8 cellular contexts compared by ENCODE assay signal in the genomic region with DNA sequence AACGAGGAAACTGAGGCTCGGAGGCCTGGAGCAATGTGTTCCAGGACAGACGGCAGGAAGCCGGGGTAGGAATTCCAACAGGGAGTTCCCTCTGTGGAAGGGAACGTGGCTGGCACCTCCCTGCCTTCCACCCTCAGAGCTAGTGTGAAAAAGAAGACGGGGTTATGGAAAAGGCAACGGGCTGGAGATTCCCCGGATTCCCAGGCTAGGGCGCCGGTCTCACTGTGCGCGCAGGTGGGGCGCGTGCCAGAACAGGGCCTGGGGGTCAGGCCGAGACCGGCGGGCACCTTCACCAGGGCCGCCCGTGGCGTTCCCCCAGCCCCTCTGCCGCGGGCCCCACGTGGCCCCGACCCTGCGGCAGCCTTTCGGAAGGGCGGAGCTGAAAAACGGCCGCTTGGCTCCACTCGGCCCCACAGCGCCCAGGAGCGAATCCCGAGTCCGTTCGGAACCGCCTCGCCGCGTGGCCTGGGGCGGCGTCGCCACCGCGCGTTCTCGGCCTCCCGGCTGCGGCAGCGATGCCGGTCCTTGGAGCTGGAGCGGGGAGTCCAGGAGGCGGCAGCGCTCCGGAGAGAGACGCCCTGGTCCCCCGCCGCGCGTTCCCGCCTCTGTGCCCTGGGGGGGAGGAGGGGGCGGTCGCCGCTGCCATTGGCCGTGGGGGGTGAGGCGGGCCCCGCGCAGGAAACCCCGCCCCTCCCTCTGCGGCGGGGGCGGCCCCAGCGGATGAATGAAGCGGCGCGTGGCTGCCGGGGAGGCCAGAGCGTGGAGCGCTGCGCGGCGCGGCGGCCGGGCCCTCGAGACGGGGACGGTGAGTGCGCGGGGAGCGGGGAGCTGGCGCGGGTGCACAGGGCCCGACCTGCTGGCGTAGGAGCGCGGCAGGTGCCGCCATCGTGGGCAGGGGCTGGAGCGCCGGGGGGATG. TPM values are rescaled to one million over a fixed set of nuclear protein-coding genes. Genes with fewer than 3 reads are reported as not detected.
DNase-seq lines count a peak whose midpoint lies in the region; ATAC-seq lines count a peak whose summit lies in the region.

A gene with protein sequence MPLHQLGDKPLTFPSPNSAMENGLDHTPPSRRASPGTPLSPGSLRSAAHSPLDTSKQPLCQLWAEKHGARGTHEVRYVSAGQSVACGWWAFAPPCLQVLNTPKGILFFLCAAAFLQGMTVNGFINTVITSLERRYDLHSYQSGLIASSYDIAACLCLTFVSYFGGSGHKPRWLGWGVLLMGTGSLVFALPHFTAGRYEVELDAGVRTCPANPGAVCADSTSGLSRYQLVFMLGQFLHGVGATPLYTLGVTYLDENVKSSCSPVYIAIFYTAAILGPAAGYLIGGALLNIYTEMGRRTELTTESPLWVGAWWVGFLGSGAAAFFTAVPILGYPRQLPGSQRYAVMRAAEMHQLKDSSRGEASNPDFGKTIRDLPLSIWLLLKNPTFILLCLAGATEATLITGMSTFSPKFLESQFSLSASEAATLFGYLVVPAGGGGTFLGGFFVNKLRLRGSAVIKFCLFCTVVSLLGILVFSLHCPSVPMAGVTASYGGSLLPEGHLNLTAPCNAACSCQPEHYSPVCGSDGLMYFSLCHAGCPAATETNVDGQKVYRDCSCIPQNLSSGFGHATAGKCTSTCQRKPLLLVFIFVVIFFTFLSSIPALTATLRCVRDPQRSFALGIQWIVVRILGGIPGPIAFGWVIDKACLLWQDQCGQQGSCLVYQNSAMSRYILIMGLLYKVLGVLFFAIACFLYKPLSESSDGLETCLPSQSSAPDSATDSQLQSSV (plus strand): TSS at position 755 of the 917 bp plus-strand sequence. CDS start 13,952 bp downstream, outside the sequence.

- H3K4me3 ChIP-seq in ACC112 (ENCODE audit: low read depth, low read length) (peak within 1 kb of the TSS; percentile 73), ectodermal cell (ENCODE audit: insufficient read depth, low read depth, low read length) (peak within 1 kb of the TSS; percentile 51), mesenchymal stem cell (ENCODE audit: insufficient read depth in 1 of 2, low read depth in 1 of 2, low read length in 2 of 2) (peak within 1 kb of the TSS; percentile 70 to 79)

- H3K4ac ChIP-seq in mesenchymal stem cell (ENCODE audit: low read depth in 1 of 2, low read length in 2 of 2), result no peak within 1 kb of the TSS

- peak within 1 kb of the TSS; percentile 67 for H3K27ac Mint-ChIP-seq in activated CD4-positive, alpha-beta memory T cell treated with anti-CD3 and anti-CD28 coated beads for 36 hours

- no peak within 1 kb of the TSS for H2BK15ac ChIP-seq in mesenchymal stem cell (ENCODE audit: low read depth, poor library complexity, severe bottlenecking)

- no peaks in the 10 kb centered on the region for H3K79me2 ChIP-seq in ACC112 (ENCODE audit: control insufficient read depth, insufficient read depth, low read length, unreplicated experiment)

- ATAC-seq in GM19023 (IDR thresholded peaks at IDR 0.05; ENCODE audit: unreplicated experiment), result peak; percentile 73
- peak; percentile 66 for ATAC-seq in HG03342 (IDR thresholded peaks at IDR 0.05; ENCODE audit: unreplicated experiment)

- H3K4me1 ChIP-seq in ACC112 (ENCODE audit: control insufficient read depth, insufficient read depth, low read length, unreplicated experiment) (no peaks in the 10 kb centered on the region), ectodermal cell (ENCODE audit: control insufficient read depth, insufficient read depth, low read length) (peaks cover 10% of the 10 kb centered on the region), mesenchymal stem cell (ENCODE audit: control insufficient read depth, insufficient read depth, low read depth, low read length) (peaks cover 58% of the 10 kb centered on the region)

- CTCF ChIA-PET in activated CD4-positive, alpha-beta memory T cell treated with anti-CD3 and anti-CD28 coated beads for 36 hours (lab: Charles Lee), result interaction anchor here (0.6 to 4.0 kb wide), 8 partner anchors 9 to 297 kb away, joined by 3 to 17 read pairs (median 5); no protein-coding TSS in a partner anchor

- no peak within 1 kb of the TSS for H4K91ac ChIP-seq in mesenchymal stem cell (ENCODE audit: low read length)

- H3K27me3 ChIP-seq in ACC112 (ENCODE audit: insufficient read depth, low read length), result peaks cover 54% of the 10 kb centered on the region
- H3K27me3 ChIP-seq in ectodermal cell (ENCODE audit: control insufficient read depth, insufficient read depth, low read length, poor library complexity, severe bottlenecking), result peaks cover 71% of the 10 kb centered on the region
- H3K27me3 ChIP-seq in mesenchymal stem cell (ENCODE audit: control insufficient read depth in 1 of 2, insufficient read depth in 1 of 2, low read length in 2 of 2), result peaks cover 0 to 51% of the 10 kb centered on the region in 2 experiments

- no peak within 1 kb of the TSS for H4K8ac ChIP-seq in mesenchymal stem cell (ENCODE audit: low read length)

- H3K9me3 ChIP-seq in ectodermal cell (ENCODE audit: control insufficient read depth, low read length), result no peaks in the 10 kb centered on the region
- no peaks in the 10 kb centered on the region for H3K9me3 ChIP-seq in mesenchymal stem cell (ENCODE audit: control insufficient read depth, low read length)

- H3K79me1 ChIP-seq in mesenchymal stem cell (replicated peaks; ENCODE audit: low read length, poor library complexity, severe bottlenecking), result peaks cover 13% of the 10 kb centered on the region

- no peak within 1 kb of the TSS for H3K14ac ChIP-seq in mesenchymal stem cell (ENCODE audit: low read length in 2 of 2)

- intact Hi-C loops in activated CD4-positive, alpha-beta memory T cell treated with anti-CD3 and anti-CD28 coated beads for 36 hours (cut with micrococcal nuclease), result loop anchor here (2.0 to 10.0 kb wide), 2 partner anchors 19 to 283 kb away; a partner anchor contains a TSS

- H3K4me2 ChIP-seq in mesenchymal stem cell (ENCODE audit: low read length, poor library complexity, severe bottlenecking), result peak within 1 kb of the TSS; percentile 96

- POLR2A ChIA-PET in activated CD4-positive, alpha-beta memory T cell treated with anti-CD3 and anti-CD28 coated beads for 36 hours (lab: Charles Lee), result interaction anchor here (0.5 to 2.6 kb wide), 17 partner anchors 10 to 251 kb away, joined by 3 to 21 read pairs (median 4); a partner anchor contains a TSS

- 4% methylated on average over 100 of the region's 100 CpGs for WGBS in ectodermal cell, 2 experiments
- 4% methylated on average over 87 of the region's 100 CpGs for WGBS in mesenchymal stem cell

- H2AFZ ChIP-seq in ACC112 (ENCODE audit: low read length, unreplicated experiment) (peak within 1 kb of the TSS; percentile 46), mesenchymal stem cell (ENCODE audit: low read depth, low read length) (no peak within 1 kb of the TSS)

- H3K36me3 Mint-ChIP-seq in activated CD4-positive, alpha-beta memory T cell treated with anti-CD3 and anti-CD28 coated beads for 36 hours, result peaks cover 4% of the 10 kb centered on the region

- no peak within 1 kb of the TSS for H3K18ac ChIP-seq in mesenchymal stem cell (ENCODE audit: low read depth in 1 of 2, low read length in 2 of 2)

- DNase-seq in NCI-H748 treated with DMSO at 0.1 percent for 48 hours (lab: John Stamatoyannopoulos, UW), result peak; percentile 23
- DNase-seq in activated CD4-positive, alpha-beta memory T cell treated with anti-CD3 and anti-CD28 coated beads for 36 hours, result peak; percentile 90
- DNase-seq in mesenchymal stem cell, result no peak
- DNase-seq in stimulated activated CD8-positive, alpha-beta memory T cell treated with anti-CD3 and anti-CD28 coated beads, Interleukin-15, amount 100 ng/mL, for 24 hours (ENCODE audit: low read depth), result peak; percentile 65

- H3K27ac ChIP-seq in ACC112 (ENCODE audit: low read depth, low read length) (no peak within 1 kb of the TSS), ectodermal cell (ENCODE audit: insufficient read depth, low read depth, low read length, poor library complexity, severe bottlenecking) (no peak within 1 kb of the TSS), mesenchymal stem cell (ENCODE audit: low read length, poor library complexity, severe bottlenecking) (no peak within 1 kb of the TSS)

- H3K36me3 ChIP-seq in ACC112 (ENCODE audit: insufficient read depth, low read length) (no peaks in the 10 kb centered on the region), ectodermal cell (ENCODE audit: control insufficient read depth, insufficient read depth, low read length) (no peaks in the 10 kb centered on the region), mesenchymal stem cell (ENCODE audit: control insufficient read depth in 1 of 2, insufficient read depth in 2 of 2, low read depth in 1 of 2, low read length in 2 of 2) (peaks cover 0 to 14% of the 10 kb centered on the region in 2 experiments)

- H3K9ac ChIP-seq in mesenchymal stem cell (ENCODE audit: low read length), result peak within 1 kb of the TSS; percentile 60

- no peak within 1 kb of the TSS for H2AK5ac ChIP-seq in mesenchymal stem cell (ENCODE audit: low read length, severe bottlenecking)

- no peaks in the 10 kb centered on the region for H3K4me1 Mint-ChIP-seq in activated CD4-positive, alpha-beta memory T cell treated with anti-CD3 and anti-CD28 coated beads for 36 hours (ENCODE audit: low read depth)

- H3K23ac ChIP-seq in mesenchymal stem cell (ENCODE audit: low read length in 2 of 2), result peak within 1 kb of the TSS in 1 of 2 experiments; percentile 27

- H3K4me3 Mint-ChIP-seq in activated CD4-positive, alpha-beta memory T cell treated with anti-CD3 and anti-CD28 coated beads for 36 hours, result peak within 1 kb of the TSS; percentile 77

- H2BK12ac ChIP-seq in mesenchymal stem cell (ENCODE audit: low read length in 2 of 2), result no peak within 1 kb of the TSS

- no peak within 1 kb of the TSS for H2BK5ac ChIP-seq in mesenchymal stem cell (ENCODE audit: low read depth, low read length, poor library complexity, severe bottlenecking)

- no peaks in the 10 kb centered on the region for H3K9me3 Mint-ChIP-seq in activated CD4-positive, alpha-beta memory T cell treated with anti-CD3 and anti-CD28 coated beads for 36 hours

- no peak within 1 kb of the TSS for H2BK120ac ChIP-seq in mesenchymal stem cell (ENCODE audit: low read depth, low read length)

- H3K27me3 Mint-ChIP-seq in activated CD4-positive, alpha-beta memory T cell treated with anti-CD3 and anti-CD28 coated beads for 36 hours, result no peaks in the 10 kb centered on the region

RNA-seq across cellular contexts. Expression of the gene that starts here (rescaled TPM):
- 10 to 100 TPM; 29.6 to 30.7 TPM for total RNA-seq in activated CD4-positive, alpha-beta memory T cell treated with anti-CD3 and anti-CD28 coated beads for 36 hours
- polyA plus RNA-seq in ectodermal cell (2013, experiment 1 of 4), result 1.6 TPM
- polyA plus RNA-seq in ectodermal cell (2013, experiment 2 of 4), result 1.6 TPM
- 1.9 TPM for polyA plus RNA-seq in ectodermal cell (2013, experiment 3 of 4)
- polyA plus RNA-seq in ectodermal cell (2013, experiment 4 of 4), result 1.1 TPM
- not detected for polyA plus RNA-seq in mesenchymal stem cell (2013, experiment 1 of 2)
- not detected for polyA plus RNA-seq in mesenchymal stem cell (2013, experiment 2 of 2)
